In genomic region chr6:15359335-15359862, GRCh38 we compare ENCODE assay signal across 10 cellular contexts.
A peak's percentile ranks its signal among the peaks of the same experiment; 100 is the strongest.
DNase-seq lines count a peak whose midpoint lies in the region; ATAC-seq and TF ChIP-seq lines count a peak whose summit lies in the region.
"Had no signal": no experiment of that assay in that cellular context is flagged by ENCODE, and none has a peak within 500 bp of the region (broad histone marks: within the 10 kb centered on the region; RNA-seq: fewer than 3 reads in every experiment).

No MANE protein-coding gene starts in this region.

- peak overlapping the region in 1 of 10 donors; percentile 22 for H3K27ac ChIP-seq in heart right ventricle

- peak overlapping the region in 1 of 10 donors; percentile 16 for H3K4me3 ChIP-seq in heart right ventricle

- peak; percentile 62 for ATAC-seq in GM21360 (IDR thresholded peaks at IDR 0.05; ENCODE audit: unreplicated experiment)
- ATAC-seq in HG03095 (IDR thresholded peaks at IDR 0.05; ENCODE audit: unreplicated experiment): peak; percentile 48
- ATAC-seq in heart right ventricle: peak; percentile 38 to 84 (median 74)

- peaks cover 0 to 68% (median 29%) of the 10 kb centered on the region in 9 donors for H3K4me1 ChIP-seq in heart right ventricle

- DNase-seq in GM10266 (ENCODE audit: extremely low spot score) (peak; percentile 57), heart right ventricle (peak in 1 of 2 donors; percentile 18), OCI-M1 (lab: John Stamatoyannopoulos, UW) (no peak), NCI-H748 treated with DMSO at 0.1 percent for 48 hours (lab: John Stamatoyannopoulos, UW) (no peak), NCI-H226 (no peak), iPS-NIHi7 (ENCODE audit: extremely low spot score) (no peak)
- DNase-seq: H9, NCI-H187 had no signal

- no peaks in the 10 kb centered on the region for H3K36me3 ChIP-seq in heart right ventricle

- TF ChIP-seq CTCF in GM10266 (IDR thresholded peaks at IDR 0.05; ENCODE audit: control insufficient read depth, insufficient read depth, low read depth, missing control alignments) (no peak), heart right ventricle (IDR thresholded peaks at IDR 0.05) (no peak)

- WGBS in heart right ventricle, 2 donors: 46 to 73% methylated on average over 11 of the region's 11 CpGs

- intact Hi-C loops in heart right ventricle (cut with DNase I): no loop called here

- no peaks in the 10 kb centered on the region for H3K9me3 ChIP-seq in heart right ventricle

- H3K27me3 ChIP-seq in heart right ventricle: no peaks in the 10 kb centered on the region
